24 cellular contexts compared by ENCODE assay signal in genomic region chr14:69427596-69427995, GRCh38. TPM values are rescaled to one million over a fixed set of nuclear protein-coding genes. Genes with fewer than 3 reads are reported as not detected.
"Had no signal": no experiment of that assay in that cellular context is flagged by ENCODE, and none has a peak within 500 bp of the region (broad histone marks: within the 10 kb centered on the region; RNA-seq: fewer than 3 reads in every experiment).

No MANE protein-coding gene starts in this region.

- H3K27ac ChIP-seq: SJSA1, SK-N-MC had no signal

- ATAC-seq: HepG2 had no signal

- H3K27me3 ChIP-seq: SJSA1 had no signal

- H3K9me3 ChIP-seq: SJSA1 had no signal

- DNase-seq: IMR-90, Karpas-422, KG1, MM.1S, NCI-H1092 treated with DMSO at 0.1 percent for 48 hours, NCI-H1436, NCI-H187, NCI-H2029, NCI-H2081 treated with DMSO at 0.1 percent for 48 hours, NCI-H2171, NCI-H226, NCI-H446, NCI-H510A, NCI-H524 treated with DMSO at 0.1 percent for 48 hours, NCI-H69, NCI-H774, Right ventricle myocardium superior, RPMI8226, SIG-M5 had no signal

- H3K4me3 ChIP-seq: SJSA1, SK-N-MC had no signal

- FAIRE-seq: HepG2, RCC 7860 had no signal

RNA-seq across cellular contexts. Expression of gene PLEKHD1, which starts 56.9 kb away (rescaled TPM):
- total RNA-seq: HepG2, HT-29 had no signal
- polyA plus RNA-seq: IMR-90 had no signal
